ENCODE assay signal across 11 cellular contexts in the genomic region with DNA sequence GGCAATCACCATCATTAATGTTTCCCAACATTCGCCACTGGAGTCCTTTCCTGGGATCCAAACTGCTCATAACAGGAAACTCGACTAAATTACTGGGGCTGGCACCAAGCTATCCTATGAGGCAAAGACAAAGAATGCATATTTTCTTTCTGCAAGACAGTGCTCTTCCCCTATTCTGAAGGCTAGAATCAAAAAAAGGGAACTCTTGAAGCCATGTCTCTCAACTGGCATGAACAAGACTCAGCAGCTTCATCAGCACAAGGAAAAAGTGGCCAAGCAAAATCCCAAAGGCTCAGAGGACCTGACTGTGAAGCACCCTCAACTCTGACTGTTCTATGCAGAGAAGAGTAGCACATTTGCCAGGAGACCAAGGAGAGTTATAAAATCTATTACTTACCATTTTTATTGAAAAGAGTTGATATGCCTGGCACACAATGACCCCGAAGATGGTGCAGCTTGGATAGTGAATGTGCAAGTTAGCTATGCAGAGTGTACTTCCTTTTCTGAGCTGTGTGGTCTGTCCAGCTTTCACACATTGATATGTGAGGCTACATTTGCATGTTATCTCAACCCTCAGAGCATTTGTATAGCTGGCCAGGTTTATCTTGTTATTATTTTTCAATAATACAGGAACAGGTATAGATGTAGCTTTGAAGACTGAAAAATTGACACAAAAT. TPM values are rescaled to one million over a fixed set of nuclear protein-coding genes. Genes with fewer than 3 reads are reported as not detected.
DNase-seq lines count a peak whose midpoint lies in the region; ATAC-seq, FAIRE-seq and TF ChIP-seq lines count a peak whose summit lies in the region.
"Had no signal": no experiment of that assay in that cellular context is flagged by ENCODE, and none has a peak within 500 bp of the region (broad histone marks: within the 10 kb centered on the region; RNA-seq: fewer than 3 reads in every experiment).

No MANE protein-coding gene starts in this region.

- TF ChIP-seq EP300 in GM12878 (IDR thresholded peaks at IDR 0.05; ENCODE audit: borderline replicate concordance in 1 of 2, control insufficient read depth in 1 of 2, low read depth in 2 of 2, low read length in 2 of 2), result no peak
- TF ChIP-seq EP300 in gastroesophageal sphincter (IDR thresholded peaks at IDR 0.05), result no peak

- no peaks in the 10 kb centered on the region for H3K9me3 ChIP-seq in CD8-positive, alpha-beta memory T cell (ENCODE audit: low read length)
- H3K9me3 ChIP-seq in GM12878 (replicated peaks; ENCODE audit: control insufficient read depth, insufficient read depth, low read length) (no peaks in the 10 kb centered on the region; the same call in 1 of the 3 replicates), gastroesophageal sphincter (no peaks in the 10 kb centered on the region)

- no peak overlapping the region for H2AFZ ChIP-seq in GM12878 (ENCODE audit: control insufficient read depth, low read depth, low read length)

- TF ChIP-seq POLR2A in GM12878 (IDR thresholded peaks at IDR 0.05; ENCODE audit: low read depth, low read length) (no peak), gastroesophageal sphincter (IDR thresholded peaks at IDR 0.05) (no peak)

- peak overlapping the region; percentile 38 to 95 (median 79) for H3K27ac Mint-ChIP-seq in CD8-positive, alpha-beta memory T cell
- H3K27ac Mint-ChIP-seq: CD4-positive, CD25-positive, alpha-beta regulatory T cell had no signal

- H3K79me2 ChIP-seq in GM12878 (ENCODE audit: control insufficient read depth, insufficient read depth, low read length), result no peaks in the 10 kb centered on the region; the same call in none of the 2 replicates

- 58% methylated on average over 3 of the region's 3 CpGs for WGBS in GM12878 (ENCODE audit: insufficient coverage, insufficient replicate concordance, low lambda C conversion rate, missing lambda C conversion rate)
- 76 to 79% methylated on average over 3 of the region's 3 CpGs for WGBS in gastroesophageal sphincter (ENCODE audit: low coverage in 1 of 2), 2 donors

- no peaks in the 10 kb centered on the region for H3K36me3 ChIP-seq in CD8-positive, alpha-beta memory T cell (ENCODE audit: insufficient read depth, low read length)
- no peaks in the 10 kb centered on the region for H3K36me3 ChIP-seq in GM12878 (ENCODE audit: control insufficient read depth in 2 of 2, insufficient read depth in 2 of 2, low read length in 1 of 2)
- H3K36me3 ChIP-seq in gastroesophageal sphincter, result no peaks in the 10 kb centered on the region

- peak overlapping the region; percentile 28; the same call in 1 of the 2 replicates for H3K9ac ChIP-seq in GM12878 (ENCODE audit: control insufficient read depth, insufficient read depth, low read length)

- no peaks in the 10 kb centered on the region for H3K27me3 ChIP-seq in CD8-positive, alpha-beta memory T cell (ENCODE audit: insufficient read depth, low read length, poor library complexity, severe bottlenecking)
- H3K27me3 ChIP-seq in GM12878 (replicated peaks in 1 of 2; ENCODE audit: control insufficient read depth in 2 of 2, insufficient read depth in 2 of 2, low read length in 1 of 2) (no peaks in the 10 kb centered on the region), gastroesophageal sphincter (no peaks in the 10 kb centered on the region)

- no peak overlapping the region for H3K27ac ChIP-seq in CD8-positive, alpha-beta memory T cell (ENCODE audit: low read depth, low read length)
- H3K27ac ChIP-seq in GM12878 (ENCODE audit: control insufficient read depth, insufficient read depth), result no peak overlapping the region
- H3K27ac ChIP-seq in gastroesophageal sphincter, result no peak overlapping the region

- peaks cover 0 to 2% (median 2%) of the 10 kb centered on the region in 3 donors for H3K36me3 Mint-ChIP-seq in CD8-positive, alpha-beta memory T cell
- H3K36me3 Mint-ChIP-seq: CD4-positive, CD25-positive, alpha-beta regulatory T cell had no signal

- peak overlapping the region; percentile 30; the same call in 1 of the 2 replicates for H3K4me2 ChIP-seq in GM12878 (ENCODE audit: control insufficient read depth, insufficient read depth)

- no peaks in the 10 kb centered on the region for H4K20me1 ChIP-seq in GM12878 (ENCODE audit: control insufficient read depth, insufficient read depth)

- H3K4me1 ChIP-seq in CD8-positive, alpha-beta memory T cell (ENCODE audit: insufficient read depth, low read length), result peaks cover 37% of the 10 kb centered on the region
- H3K4me1 ChIP-seq in GM12878 (ENCODE audit: control insufficient read depth, insufficient read depth, low read length) (0 out of 2 replicates have a peak, but pooled peaks cover 3% of the 10 kb centered on the region), gastroesophageal sphincter (no peaks in the 10 kb centered on the region)

- CTCF ChIA-PET in CD8-positive, alpha-beta memory T cell (lab: Charles Lee), result interaction anchor here (0.7 to 3.2 kb wide), 9 partner anchors 10 to 119 kb away, joined by 3 to 14 read pairs (median 3); no protein-coding TSS in a partner anchor
- CTCF ChIA-PET in GM12878 (lab: Yijun Ruan, JAX) (interaction anchor here (0.6 to 1.6 kb wide), 10 partner anchors 13 to 275 kb away, joined by 3 to 7 read pairs (median 3); a partner anchor contains a TSS), HEK293T (lab: Yijun Ruan, JAX) (no interaction called here)

- TF ChIP-seq CTCF in GM12878 (IDR thresholded peaks at IDR 0.05 in 2 of 3, conservative IDR thresholded peaks at IDR 0.05 in 1 of 3; ENCODE audit: control insufficient read depth in 2 of 3, extremely low read depth in 1 of 3, insufficient read depth in 1 of 3, low read depth in 3 of 3, low read length in 3 of 3) (no peak), gastroesophageal sphincter (IDR thresholded peaks at IDR 0.05) (no peak)

- H3K4me3 Mint-ChIP-seq in CD8-positive, alpha-beta memory T cell, result peak overlapping the region; percentile 73 to 91 (median 89)
- H3K4me3 Mint-ChIP-seq: CD4-positive, CD25-positive, alpha-beta regulatory T cell had no signal

- in situ Hi-C loops in GM12878 (cut with MboI), result no loop called here

- H3K4me1 Mint-ChIP-seq in CD8-positive, alpha-beta memory T cell, result peaks cover 68 to 81% (median 72%) of the 10 kb centered on the region in 3 donors

- ATAC-seq in GM19467 (IDR thresholded peaks at IDR 0.05; ENCODE audit: unreplicated experiment), result peak; percentile 69
- ATAC-seq in HG03442 (IDR thresholded peaks at IDR 0.05; ENCODE audit: unreplicated experiment), result peak; percentile 93
- ATAC-seq in GM12878, result peak; percentile 87
- ATAC-seq in gastroesophageal sphincter, result no peak

- intact Hi-C loops in GM12878 (cut with micrococcal nuclease; ENCODE audit: unreplicated experiment), result no loop called here

- peak overlapping the region; percentile 44 for H3K4me3 ChIP-seq in CD8-positive, alpha-beta memory T cell (ENCODE audit: low read length)
- peak overlapping the region; percentile 35; the same call in 1 of the 2 replicates for H3K4me3 ChIP-seq in GM12878
- H3K4me3 ChIP-seq in gastroesophageal sphincter, result no peak overlapping the region

- peak in 2 of 5 donors; percentile 50 to 54 for DNase-seq in CD8-positive, alpha-beta memory T cell
- DNase-seq in GM12878 (ENCODE audit: low read depth, low spot score), result peak; percentile 37
- no peak for DNase-seq in HEK293T (ENCODE audit: extremely low spot score)
- no peak for DNase-seq in activated naive CD4-positive, alpha-beta T cell treated with anti-CD3 and anti-CD28 coated beads, Interleukin-2, amount 50 U/mL, for 16 hours
- DNase-seq in hepatic stellate cell (ENCODE audit: low spot score), result no peak
- DNase-seq: activated T-cell treated with anti-CD3 and anti-CD28 coated beads, Interleukin-2, amount 50 U/mL, for 48 hours; CD4-positive, CD25-positive, alpha-beta regulatory T cell had no signal

- POLR2A ChIA-PET in CD8-positive, alpha-beta memory T cell (lab: Charles Lee), result no interaction called here
- POLR2A ChIA-PET in GM12878 (lab: Charles Lee), result interaction anchor here (1.7 to 1.8 kb wide), 2 partner anchors 13 to 39 kb away, joined by 5 to 8 read pairs; no protein-coding TSS in a partner anchor
- POLR2A ChIA-PET in HEK293T (lab: Yijun Ruan, JAX), result no interaction called here

- RAD21 ChIA-PET in GM12878 (lab: Charles Lee; ENCODE audit: unreplicated experiment), result interaction anchor here (0.8 to 2.5 kb wide), 9 partner anchors 10 to 191 kb away, joined by 3 to 15 read pairs (median 6); no protein-coding TSS in a partner anchor

- SMC1A ChIA-PET in GM12878 (lab: Charles Lee; ENCODE audit: uncharacterized antibody, unreplicated experiment), result interaction anchor here (1.2 to 4.4 kb wide), 13 partner anchors 9 to 93 kb away, joined by 3 to 32 read pairs (median 5); no protein-coding TSS in a partner anchor

- no peak for TF ChIP-seq RAD21 in GM12878 (IDR thresholded peaks at IDR 0.05; ENCODE audit: insufficient read depth, low read depth, low read length)

- no peaks in the 10 kb centered on the region for H3K27me3 Mint-ChIP-seq in CD8-positive, alpha-beta memory T cell
- H3K27me3 Mint-ChIP-seq: CD4-positive, CD25-positive, alpha-beta regulatory T cell had no signal

- no TSS peak for BruUV-seq in GM12878 (replicated peaks; lab: Mats Ljungman, UMichigan)

- FAIRE-seq in GM12878 (lab: Jason Lieb, UNC), result no peak
- FAIRE-seq: endothelial cell of umbilical vein had no signal

- H3K9me3 Mint-ChIP-seq in CD8-positive, alpha-beta memory T cell, result no peaks in the 10 kb centered on the region
- H3K9me3 Mint-ChIP-seq: CD4-positive, CD25-positive, alpha-beta regulatory T cell had no signal

TF ChIP-seq in GM12878, 131 proteins besides CTCF, POLR2A, EP300 and RAD21 (continues in another document):
- peak; percentile 75; the same call in 1 of the 3 replicates for TF ChIP-seq POU2F2 (IDR thresholded peaks at IDR 0.05; ENCODE audit: borderline replicate concordance, low read depth, low read length)

TF ChIP-seq in HEK293T, 16 proteins besides CTCF, POLR2A, EP300 and RAD21 (continues in another document):
- no peak for TF ChIP-seq CTBP1 (IDR thresholded peaks at IDR 0.05; ENCODE audit: borderline replicate concordance)

RNA-seq across cellular contexts. Expression of a gene that starts 50.9 kb away (rescaled TPM):
- 10 to 100 TPM; 75.9 to 84.2 TPM for total RNA-seq in CD8-positive, alpha-beta memory T cell
- 282 TPM for polyA plus RNA-seq in CD8-positive, alpha-beta memory T cell
- total RNA-seq in GM12878 (2013; cell fraction: nucleolus; rRNA removed), result 43.4 and 50.7 TPM in 2 replicates
- total RNA-seq in GM12878 (2014; rRNA removed) (0.06 and 0.27 TPM in 2 replicates), GM12878 (2014; rRNA removed; fragmentation: Illumina TruSeq; extraction: Trizol) (0.40 and 0.55 TPM in 2 replicates), GM12878 (2021) (0.26 and 0.56 TPM in 2 replicates), gastroesophageal sphincter (1 to 10 TPM; 2.5 to 9.3 (median 5.9) TPM)
- 0.22 TPM for polyA plus RNA-seq in GM12878 (2011; ENCODE audit: low read depth)
- polyA plus RNA-seq in GM12878 (2011; rRNA removed) (4.3 and 5.8 TPM in 2 replicates), GM12878 (2014; fragmentation: Illumina TruSeq; extraction: Trizol) (0.10 and 0.18 TPM in 2 replicates), GM12878 (2014; fragmentation: Nextera tagmentation; extraction: Ambion mirVana) (under 1 TPM; 0.24 to 0.92 TPM), GM12878 (2014; rRNA removed) (0.05 and 0.17 TPM in 2 replicates), GM12878 (2016; fragmentation: Nextera tagmentation; extraction: Ambion mirVana) (not detected)
- 1.3 and 1.7 TPM in 2 replicates for polyA plus RNA-seq in GM12878 (2011; cell fraction: cytosol; rRNA removed)
- polyA plus RNA-seq in GM12878 (2011; cell fraction: nucleus; rRNA removed), result 2.9 and 3.2 TPM in 2 replicates
- polyA plus RNA-seq in GM12878 (2012), result 1.6 and 2.8 TPM in 2 replicates
- polyA minus RNA-seq in GM12878 (2011; rRNA and poly(A)+ RNA removed), result 2.0 and 2.1 TPM in 2 replicates
- polyA minus RNA-seq in GM12878 (2011; cell fraction: cytosol; rRNA and poly(A)+ RNA removed), result 0.67 and 1.5 TPM in 2 replicates
- polyA minus RNA-seq in GM12878 (2011; cell fraction: nucleus; rRNA and poly(A)+ RNA removed), result 3.6 and 4.4 TPM in 2 replicates
- polyA plus RNA-seq: endothelial cell of umbilical vein had no signal

Comparison
In these comparisons a context has a peak if more than half of its experiments do, and no peak if none do; other contexts are left out.
1. H3K4me3 ChIP-seq: peak in CD8-positive, alpha-beta memory T cell (single experiment) and GM12878 (single experiment); none in gastroesophageal sphincter (0 of 2).